In the genomic region with DNA sequence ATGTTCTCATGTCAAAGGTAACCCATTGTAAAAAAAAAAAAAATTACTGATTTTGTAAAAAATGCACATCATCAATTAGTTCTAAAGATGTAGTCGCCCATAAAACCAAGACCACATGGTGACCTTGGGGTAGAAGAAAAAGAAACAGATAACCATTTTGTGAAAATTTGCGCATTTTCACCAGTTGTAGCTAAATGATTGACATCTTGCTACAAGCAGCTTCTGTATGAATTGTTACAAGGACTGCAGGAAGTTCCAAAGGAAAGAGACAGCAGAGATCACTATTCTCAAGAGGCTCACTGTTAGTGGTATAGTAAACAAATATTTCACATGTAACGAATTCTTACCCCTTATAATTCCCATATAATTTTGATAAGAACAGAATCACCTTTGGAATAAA, we compare ENCODE assay signal across 19 cellular contexts. TPM values are rescaled to one million over a fixed set of nuclear protein-coding genes. Genes with fewer than 3 reads are reported as not detected.
A peak's percentile ranks its signal among the peaks of the same experiment; 100 is the strongest.
DNase-seq lines count a peak whose midpoint lies in the region; ATAC-seq and TF ChIP-seq lines count a peak whose summit lies in the region.
"Had no signal": no experiment of that assay in that cellular context is flagged by ENCODE, and none has a peak within 500 bp of the region (broad histone marks: within the 10 kb centered on the region; RNA-seq: fewer than 3 reads in every experiment).

No MANE protein-coding gene starts in this region.

- H3K27me3 Mint-ChIP-seq in activated naive CD8-positive, alpha-beta T cell: no peaks in the 10 kb centered on the region
- no peaks in the 10 kb centered on the region for H3K27me3 Mint-ChIP-seq in memory B cell

- no peaks in the 10 kb centered on the region for H3K27me3 ChIP-seq in left ventricle myocardium inferior (ENCODE audit: low read depth)
- no peaks in the 10 kb centered on the region for H3K27me3 ChIP-seq in heart right ventricle
- H3K27me3 ChIP-seq in upper lobe of right lung: no peaks in the 10 kb centered on the region
- H3K27me3 ChIP-seq: neutrophil had no signal

- peaks cover 82% of the 10 kb centered on the region for H3K4me1 Mint-ChIP-seq in activated naive CD8-positive, alpha-beta T cell (ENCODE audit: low read depth)
- peaks cover 32% of the 10 kb centered on the region for H3K4me1 Mint-ChIP-seq in memory B cell

- H3K4me1 ChIP-seq in left ventricle myocardium inferior (peaks cover 33% of the 10 kb centered on the region), heart right ventricle (peaks cover 0 to 37% (median 26%) of the 10 kb centered on the region in 9 donors), upper lobe of right lung (peaks cover 29% of the 10 kb centered on the region)

- H3K4me3 ChIP-seq in left ventricle myocardium inferior (peak overlapping the region; percentile 38), heart right ventricle (peak overlapping the region in 1 of 10 donors; percentile 9), upper lobe of right lung (no peak overlapping the region)

- TF ChIP-seq CTCF in left ventricle myocardium inferior (IDR thresholded peaks at IDR 0.05; ENCODE audit: borderline replicate concordance) (no peak), heart right ventricle (IDR thresholded peaks at IDR 0.05) (no peak), upper lobe of right lung (IDR thresholded peaks at IDR 0.05) (no peak)

- H3K27ac ChIP-seq in left ventricle myocardium inferior (replicated peaks) (peak overlapping the region; percentile 56), heart right ventricle (peak overlapping the region in 5 of 10 donors; percentile 9 to 64 (median 51)), upper lobe of right lung (peak overlapping the region; percentile 67)
- H3K27ac ChIP-seq: HL-60, neutrophil had no signal

- H3K36me3 ChIP-seq in left ventricle myocardium inferior: no peaks in the 10 kb centered on the region
- H3K36me3 ChIP-seq in heart right ventricle: peaks cover 0 to 4% (median 0%) of the 10 kb centered on the region in 9 donors
- no peaks in the 10 kb centered on the region for H3K36me3 ChIP-seq in upper lobe of right lung
- H3K36me3 ChIP-seq: neutrophil had no signal

- H3K4me3 Mint-ChIP-seq in activated naive CD8-positive, alpha-beta T cell: peak overlapping the region; percentile 51
- no peak overlapping the region for H3K4me3 Mint-ChIP-seq in memory B cell

- H3K9me3 ChIP-seq in left ventricle myocardium inferior (replicated peaks) (no peaks in the 10 kb centered on the region), heart right ventricle (no peaks in the 10 kb centered on the region), upper lobe of right lung (no peaks in the 10 kb centered on the region)
- H3K9me3 ChIP-seq: neutrophil had no signal

- intact Hi-C loops in left ventricle myocardium inferior (cut with micrococcal nuclease): no loop called here
- intact Hi-C loops in heart right ventricle (cut with DNase I): loop anchor here in 1 of 10 donors (5.0 kb wide), 1 partner anchor 38 kb away; no protein-coding TSS in a partner anchor
- intact Hi-C loops in upper lobe of right lung (cut with DNase I): no loop called here

- peak overlapping the region; percentile 72 for H3K27ac Mint-ChIP-seq in activated naive CD8-positive, alpha-beta T cell
- H3K27ac Mint-ChIP-seq in memory B cell: peak overlapping the region; percentile 83

- WGBS in heart right ventricle, 2 donors: 46 to 64% methylated on average over 3 of the region's 3 CpGs

- peaks cover 35% of the 10 kb centered on the region for H3K36me3 Mint-ChIP-seq in activated naive CD8-positive, alpha-beta T cell
- peaks cover 19% of the 10 kb centered on the region for H3K36me3 Mint-ChIP-seq in memory B cell

- no peaks in the 10 kb centered on the region for H3K9me3 Mint-ChIP-seq in activated naive CD8-positive, alpha-beta T cell (ENCODE audit: low read depth)
- H3K9me3 Mint-ChIP-seq in memory B cell: no peaks in the 10 kb centered on the region
- H3K9me3 Mint-ChIP-seq: activated naive CD4-positive, alpha-beta T cell treated with anti-CD3 and anti-CD28 coated beads, Interleukin-2, amount 50 U/mL, for 72 hours had no signal

- no peak for DNase-seq in left ventricle myocardium inferior
- DNase-seq in heart right ventricle: no peak
- DNase-seq in memory B cell (ENCODE audit: low spot score in 2 of 2): no peak
- DNase-seq in upper lobe of right lung: no peak
- DNase-seq in stimulated activated CD4-positive, alpha-beta T cell treated with anti-CD3 and anti-CD28 coated beads, Interleukin-15, amount 100 ng/mL, for 24 hours: no peak
- no peak for DNase-seq in SW 1271 (lab: John Stamatoyannopoulos, UW)
- no peak for DNase-seq in NCI-H187 treated with DMSO at 0.1 percent for 48 hours (lab: John Stamatoyannopoulos, UW)
- DNase-seq: activated CD4-positive, alpha-beta T cell treated with anti-CD3 and anti-CD28 coated beads, Interleukin-2, amount 50 U/mL, for 48 hours; DMS53; NCI-H1436; NCI-H526; stimulated activated CD4-positive, alpha-beta T cell treated with anti-CD3 and anti-CD28 coated beads, Interleukin-12 subunit alpha, Interleukin-12 subunit beta, amount 100 ng/mL, for 4 hours; T-helper 9 cell; trophoblast cell had no signal

- ATAC-seq in heart right ventricle (no peak), memory B cell (ENCODE audit: low read depth) (no peak), upper lobe of right lung (no peak)
- ATAC-seq: left lobe of liver had no signal

RNA-seq across cellular contexts. Expression of a gene that starts 48.7 kb away (rescaled TPM):
- total RNA-seq in left ventricle myocardium inferior (4.5 TPM), heart right ventricle (1 to 10 TPM; 2.9 to 6.1 (median 4.5) TPM), upper lobe of right lung (27.5 TPM)
- polyA plus RNA-seq in heart right ventricle: 1 to 10 TPM; 1.3 to 1.9 TPM
